Comparison of ENCODE assay signal across 1 cellular context in the genomic region with DNA sequence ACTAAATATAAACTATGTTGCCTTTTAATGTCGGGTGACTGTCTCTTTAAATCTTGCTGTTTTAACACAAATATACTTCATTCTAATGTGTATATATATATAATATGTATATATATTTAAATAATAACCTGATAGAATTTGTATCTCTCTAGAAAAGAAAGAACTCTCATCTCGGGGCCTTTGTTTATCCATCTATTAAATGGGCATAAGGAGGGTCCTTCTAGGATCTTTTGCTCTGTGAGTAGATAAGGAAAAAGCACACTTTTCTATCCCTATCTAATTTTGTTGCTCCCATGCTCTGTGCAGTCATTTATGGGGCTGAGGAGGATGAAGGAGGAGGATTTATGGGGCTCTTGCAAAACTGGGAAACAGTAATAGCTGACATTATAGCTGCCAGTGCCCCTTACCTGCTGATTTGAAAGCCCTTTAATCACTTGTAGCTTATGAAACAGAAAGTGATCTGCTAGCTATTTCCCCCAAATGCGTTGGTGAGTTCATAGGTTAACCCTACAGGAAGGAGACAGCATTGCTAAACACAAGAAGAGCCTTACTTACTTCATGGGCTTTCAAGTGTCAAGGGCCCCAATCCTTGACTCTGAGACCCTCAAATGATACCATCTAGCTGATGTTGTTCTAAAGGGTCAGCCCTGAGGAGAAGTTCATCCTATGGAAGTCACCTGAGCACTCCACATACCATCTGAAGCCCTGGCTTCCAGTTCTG.
A peak's percentile ranks its signal among the peaks of the same experiment; 100 is the strongest.
TF ChIP-seq lines count a peak whose summit lies in the region.

No MANE protein-coding gene starts in this region.

TF ChIP-seq in GM12878, 131 proteins besides CTCF, POLR2A, EP300 and RAD21 (continued from another document):
- TF ChIP-seq, protein P1, sequence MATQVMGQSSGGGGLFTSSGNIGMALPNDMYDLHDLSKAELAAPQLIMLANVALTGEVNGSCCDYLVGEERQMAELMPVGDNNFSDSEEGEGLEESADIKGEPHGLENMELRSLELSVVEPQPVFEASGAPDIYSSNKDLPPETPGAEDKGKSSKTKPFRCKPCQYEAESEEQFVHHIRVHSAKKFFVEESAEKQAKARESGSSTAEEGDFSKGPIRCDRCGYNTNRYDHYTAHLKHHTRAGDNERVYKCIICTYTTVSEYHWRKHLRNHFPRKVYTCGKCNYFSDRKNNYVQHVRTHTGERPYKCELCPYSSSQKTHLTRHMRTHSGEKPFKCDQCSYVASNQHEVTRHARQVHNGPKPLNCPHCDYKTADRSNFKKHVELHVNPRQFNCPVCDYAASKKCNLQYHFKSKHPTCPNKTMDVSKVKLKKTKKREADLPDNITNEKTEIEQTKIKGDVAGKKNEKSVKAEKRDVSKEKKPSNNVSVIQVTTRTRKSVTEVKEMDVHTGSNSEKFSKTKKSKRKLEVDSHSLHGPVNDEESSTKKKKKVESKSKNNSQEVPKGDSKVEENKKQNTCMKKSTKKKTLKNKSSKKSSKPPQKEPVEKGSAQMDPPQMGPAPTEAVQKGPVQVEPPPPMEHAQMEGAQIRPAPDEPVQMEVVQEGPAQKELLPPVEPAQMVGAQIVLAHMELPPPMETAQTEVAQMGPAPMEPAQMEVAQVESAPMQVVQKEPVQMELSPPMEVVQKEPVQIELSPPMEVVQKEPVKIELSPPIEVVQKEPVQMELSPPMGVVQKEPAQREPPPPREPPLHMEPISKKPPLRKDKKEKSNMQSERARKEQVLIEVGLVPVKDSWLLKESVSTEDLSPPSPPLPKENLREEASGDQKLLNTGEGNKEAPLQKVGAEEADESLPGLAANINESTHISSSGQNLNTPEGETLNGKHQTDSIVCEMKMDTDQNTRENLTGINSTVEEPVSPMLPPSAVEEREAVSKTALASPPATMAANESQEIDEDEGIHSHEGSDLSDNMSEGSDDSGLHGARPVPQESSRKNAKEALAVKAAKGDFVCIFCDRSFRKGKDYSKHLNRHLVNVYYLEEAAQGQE (IDR thresholded peaks at IDR 0.05; ENCODE audit: low read depth, low read length), result no peak
- TF ChIP-seq ZNF274 (IDR thresholded peaks at IDR 0.05; ENCODE audit: insufficient read depth, insufficient read length), result no peak
- peak; percentile 92 for TF ChIP-seq NR2C1 (IDR thresholded peaks at IDR 0.05)
- no peak for TF ChIP-seq CBX5 (IDR thresholded peaks at IDR 0.05; ENCODE audit: low read depth)
- TF ChIP-seq PAX5 (IDR thresholded peaks at IDR 0.05; ENCODE audit: borderline replicate concordance, low read depth, low read length), result no peak
- TF ChIP-seq ATF7 (IDR thresholded peaks at IDR 0.05; ENCODE audit: low read depth), result no peak
- TF ChIP-seq, protein P2, sequence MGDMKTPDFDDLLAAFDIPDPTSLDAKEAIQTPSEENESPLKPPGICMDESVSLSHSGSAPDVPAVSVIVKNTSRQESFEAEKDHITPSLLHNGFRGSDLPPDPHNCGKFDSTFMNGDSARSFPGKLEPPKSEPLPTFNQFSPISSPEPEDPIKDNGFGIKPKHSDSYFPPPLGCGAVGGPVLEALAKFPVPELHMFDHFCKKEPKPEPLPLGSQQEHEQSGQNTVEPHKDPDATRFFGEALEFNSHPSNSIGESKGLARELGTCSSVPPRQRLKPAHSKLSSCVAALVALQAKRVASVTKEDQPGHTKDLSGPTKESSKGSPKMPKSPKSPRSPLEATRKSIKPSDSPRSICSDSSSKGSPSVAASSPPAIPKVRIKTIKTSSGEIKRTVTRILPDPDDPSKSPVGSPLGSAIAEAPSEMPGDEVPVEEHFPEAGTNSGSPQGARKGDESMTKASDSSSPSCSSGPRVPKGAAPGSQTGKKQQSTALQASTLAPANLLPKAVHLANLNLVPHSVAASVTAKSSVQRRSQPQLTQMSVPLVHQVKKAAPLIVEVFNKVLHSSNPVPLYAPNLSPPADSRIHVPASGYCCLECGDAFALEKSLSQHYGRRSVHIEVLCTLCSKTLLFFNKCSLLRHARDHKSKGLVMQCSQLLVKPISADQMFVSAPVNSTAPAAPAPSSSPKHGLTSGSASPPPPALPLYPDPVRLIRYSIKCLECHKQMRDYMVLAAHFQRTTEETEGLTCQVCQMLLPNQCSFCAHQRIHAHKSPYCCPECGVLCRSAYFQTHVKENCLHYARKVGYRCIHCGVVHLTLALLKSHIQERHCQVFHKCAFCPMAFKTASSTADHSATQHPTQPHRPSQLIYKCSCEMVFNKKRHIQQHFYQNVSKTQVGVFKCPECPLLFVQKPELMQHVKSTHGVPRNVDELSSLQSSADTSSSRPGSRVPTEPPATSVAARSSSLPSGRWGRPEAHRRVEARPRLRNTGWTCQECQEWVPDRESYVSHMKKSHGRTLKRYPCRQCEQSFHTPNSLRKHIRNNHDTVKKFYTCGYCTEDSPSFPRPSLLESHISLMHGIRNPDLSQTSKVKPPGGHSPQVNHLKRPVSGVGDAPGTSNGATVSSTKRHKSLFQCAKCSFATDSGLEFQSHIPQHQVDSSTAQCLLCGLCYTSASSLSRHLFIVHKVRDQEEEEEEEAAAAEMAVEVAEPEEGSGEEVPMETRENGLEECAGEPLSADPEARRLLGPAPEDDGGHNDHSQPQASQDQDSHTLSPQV (IDR thresholded peaks at IDR 0.05), result peak; percentile 62; the same call in 1 of the 2 replicates
- no peak for TF ChIP-seq RCOR1 (conservative IDR thresholded peaks at IDR 0.05; ENCODE audit: low read depth, low read length)
- TF ChIP-seq ZBED1 (IDR thresholded peaks at IDR 0.05; ENCODE audit: borderline replicate concordance), result no peak
- no peak for TF ChIP-seq CHD4 (IDR thresholded peaks at IDR 0.05)
- no peak for TF ChIP-seq EGR1 (IDR thresholded peaks at IDR 0.05; ENCODE audit: borderline replicate concordance in 1 of 2, low read depth in 2 of 2, low read length in 2 of 2)
- TF ChIP-seq, protein P3, sequence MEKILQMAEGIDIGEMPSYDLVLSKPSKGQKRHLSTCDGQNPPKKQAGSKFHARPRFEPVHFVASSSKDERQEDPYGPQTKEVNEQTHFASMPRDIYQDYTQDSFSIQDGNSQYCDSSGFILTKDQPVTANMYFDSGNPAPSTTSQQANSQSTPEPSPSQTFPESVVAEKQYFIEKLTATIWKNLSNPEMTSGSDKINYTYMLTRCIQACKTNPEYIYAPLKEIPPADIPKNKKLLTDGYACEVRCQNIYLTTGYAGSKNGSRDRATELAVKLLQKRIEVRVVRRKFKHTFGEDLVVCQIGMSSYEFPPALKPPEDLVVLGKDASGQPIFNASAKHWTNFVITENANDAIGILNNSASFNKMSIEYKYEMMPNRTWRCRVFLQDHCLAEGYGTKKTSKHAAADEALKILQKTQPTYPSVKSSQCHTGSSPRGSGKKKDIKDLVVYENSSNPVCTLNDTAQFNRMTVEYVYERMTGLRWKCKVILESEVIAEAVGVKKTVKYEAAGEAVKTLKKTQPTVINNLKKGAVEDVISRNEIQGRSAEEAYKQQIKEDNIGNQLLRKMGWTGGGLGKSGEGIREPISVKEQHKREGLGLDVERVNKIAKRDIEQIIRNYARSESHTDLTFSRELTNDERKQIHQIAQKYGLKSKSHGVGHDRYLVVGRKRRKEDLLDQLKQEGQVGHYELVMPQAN (conservative IDR thresholded peaks at IDR 0.05), result no peak
- TF ChIP-seq, protein P4, sequence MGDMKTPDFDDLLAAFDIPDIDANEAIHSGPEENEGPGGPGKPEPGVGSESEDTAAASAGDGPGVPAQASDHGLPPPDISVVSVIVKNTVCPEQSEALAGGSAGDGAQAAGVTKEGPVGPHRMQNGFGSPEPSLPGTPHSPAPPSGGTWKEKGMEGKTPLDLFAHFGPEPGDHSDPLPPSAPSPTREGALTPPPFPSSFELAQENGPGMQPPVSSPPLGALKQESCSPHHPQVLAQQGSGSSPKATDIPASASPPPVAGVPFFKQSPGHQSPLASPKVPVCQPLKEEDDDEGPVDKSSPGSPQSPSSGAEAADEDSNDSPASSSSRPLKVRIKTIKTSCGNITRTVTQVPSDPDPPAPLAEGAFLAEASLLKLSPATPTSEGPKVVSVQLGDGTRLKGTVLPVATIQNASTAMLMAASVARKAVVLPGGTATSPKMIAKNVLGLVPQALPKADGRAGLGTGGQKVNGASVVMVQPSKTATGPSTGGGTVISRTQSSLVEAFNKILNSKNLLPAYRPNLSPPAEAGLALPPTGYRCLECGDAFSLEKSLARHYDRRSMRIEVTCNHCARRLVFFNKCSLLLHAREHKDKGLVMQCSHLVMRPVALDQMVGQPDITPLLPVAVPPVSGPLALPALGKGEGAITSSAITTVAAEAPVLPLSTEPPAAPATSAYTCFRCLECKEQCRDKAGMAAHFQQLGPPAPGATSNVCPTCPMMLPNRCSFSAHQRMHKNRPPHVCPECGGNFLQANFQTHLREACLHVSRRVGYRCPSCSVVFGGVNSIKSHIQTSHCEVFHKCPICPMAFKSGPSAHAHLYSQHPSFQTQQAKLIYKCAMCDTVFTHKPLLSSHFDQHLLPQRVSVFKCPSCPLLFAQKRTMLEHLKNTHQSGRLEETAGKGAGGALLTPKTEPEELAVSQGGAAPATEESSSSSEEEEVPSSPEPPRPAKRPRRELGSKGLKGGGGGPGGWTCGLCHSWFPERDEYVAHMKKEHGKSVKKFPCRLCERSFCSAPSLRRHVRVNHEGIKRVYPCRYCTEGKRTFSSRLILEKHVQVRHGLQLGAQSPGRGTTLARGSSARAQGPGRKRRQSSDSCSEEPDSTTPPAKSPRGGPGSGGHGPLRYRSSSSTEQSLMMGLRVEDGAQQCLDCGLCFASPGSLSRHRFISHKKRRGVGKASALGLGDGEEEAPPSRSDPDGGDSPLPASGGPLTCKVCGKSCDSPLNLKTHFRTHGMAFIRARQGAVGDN (IDR thresholded peaks at IDR 0.05), result peak; percentile 98
- TF ChIP-seq NR2F1 (conservative IDR thresholded peaks at IDR 0.05), result peak; percentile 59
- no peak for TF ChIP-seq NFIC (IDR thresholded peaks at IDR 0.05; ENCODE audit: low read depth, low read length)
- no peak for TF ChIP-seq EED (IDR thresholded peaks at IDR 0.05; ENCODE audit: low read depth)
- 0 out of 2 replicates have a peak, but pooled peaks have one; percentile 17 for TF ChIP-seq CREB1 (IDR thresholded peaks at IDR 0.05; ENCODE audit: low read depth)
- TF ChIP-seq CBX3 (IDR thresholded peaks at IDR 0.05; ENCODE audit: borderline replicate concordance, low read depth), result no peak
- no peak for TF ChIP-seq ZNF207 (IDR thresholded peaks at IDR 0.05; ENCODE audit: borderline replicate concordance)
- no peak for TF ChIP-seq HDAC2 (IDR thresholded peaks at IDR 0.05)
- no peak for TF ChIP-seq IRF4 (IDR thresholded peaks at IDR 0.05; ENCODE audit: low read depth, low read length)
- peak; percentile 50 for TF ChIP-seq MTA2 (IDR thresholded peaks at IDR 0.05; ENCODE audit: low read depth)
- TF ChIP-seq, protein P5, sequence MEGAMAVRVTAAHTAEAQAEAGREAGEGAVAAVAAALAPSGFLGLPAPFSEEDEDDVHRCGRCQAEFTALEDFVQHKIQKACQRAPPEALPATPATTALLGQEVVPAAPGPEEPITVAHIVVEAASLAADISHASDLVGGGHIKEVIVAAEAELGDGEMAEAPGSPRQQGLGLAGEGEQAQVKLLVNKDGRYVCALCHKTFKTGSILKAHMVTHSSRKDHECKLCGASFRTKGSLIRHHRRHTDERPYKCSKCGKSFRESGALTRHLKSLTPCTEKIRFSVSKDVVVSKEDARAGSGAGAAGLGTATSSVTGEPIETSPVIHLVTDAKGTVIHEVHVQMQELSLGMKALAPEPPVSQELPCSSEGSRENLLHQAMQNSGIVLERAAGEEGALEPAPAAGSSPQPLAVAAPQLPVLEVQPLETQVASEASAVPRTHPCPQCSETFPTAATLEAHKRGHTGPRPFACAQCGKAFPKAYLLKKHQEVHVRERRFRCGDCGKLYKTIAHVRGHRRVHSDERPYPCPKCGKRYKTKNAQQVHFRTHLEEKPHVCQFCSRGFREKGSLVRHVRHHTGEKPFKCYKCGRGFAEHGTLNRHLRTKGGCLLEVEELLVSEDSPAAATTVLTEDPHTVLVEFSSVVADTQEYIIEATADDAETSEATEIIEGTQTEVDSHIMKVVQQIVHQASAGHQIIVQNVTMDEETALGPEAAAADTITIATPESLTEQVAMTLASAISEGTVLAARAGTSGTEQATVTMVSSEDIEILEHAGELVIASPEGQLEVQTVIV (IDR thresholded peaks at IDR 0.05; ENCODE audit: borderline replicate concordance, partially characterized antibody), result no peak
- no peak for TF ChIP-seq IKZF1 (conservative IDR thresholded peaks at IDR 0.05)
